8 cellular contexts compared by ENCODE assay signal in genomic region chr11:62400760-62401159, GRCh38. TPM values are rescaled to one million over a fixed set of nuclear protein-coding genes. Genes with fewer than 3 reads are reported as not detected.
DNase-seq lines count a peak whose midpoint lies in the region; ATAC-seq and TF ChIP-seq lines count a peak whose summit lies in the region.

No MANE protein-coding gene starts in this region.

- WGBS in endodermal cell (ENCODE audit: insufficient coverage in 1 of 2, insufficient read length in 1 of 2), 2 experiments, result 94 to 96% methylated on average over 4 to 9 of the region's 9 CpGs

- H3K4me3 ChIP-seq in endodermal cell (ENCODE audit: low read length), result no peak overlapping the region

- no peak for TF ChIP-seq CTCF in endodermal cell (conservative IDR thresholded peaks at IDR 0.05)

- no peak overlapping the region for H3K9ac ChIP-seq in endodermal cell (ENCODE audit: extremely low read depth, low read length, poor library complexity, severe bottlenecking)

- peak overlapping the region; percentile 78 to 83 for H3K4me3 Mint-ChIP-seq in stimulated activated naive CD8-positive, alpha-beta T cell treated with anti-CD3 and anti-CD28 coated beads, Interleukin-15, amount 100 ng/mL, for 72 hours
- H3K4me3 Mint-ChIP-seq in activated T-helper 17 cell treated with anti-CD3 and anti-CD28 coated beads, Interleukin-2, amount 50 U/mL, for 72 hours, result no peak overlapping the region
- no peak overlapping the region for H3K4me3 Mint-ChIP-seq in endodermal cell

- H3K9me3 Mint-ChIP-seq in stimulated activated naive CD8-positive, alpha-beta T cell treated with anti-CD3 and anti-CD28 coated beads, Interleukin-15, amount 100 ng/mL, for 72 hours, result no peaks in the 10 kb centered on the region
- H3K9me3 Mint-ChIP-seq in activated T-helper 17 cell treated with anti-CD3 and anti-CD28 coated beads, Interleukin-2, amount 50 U/mL, for 72 hours, result no peaks in the 10 kb centered on the region
- no peaks in the 10 kb centered on the region for H3K9me3 Mint-ChIP-seq in endodermal cell

- H3K27ac Mint-ChIP-seq in stimulated activated naive CD8-positive, alpha-beta T cell treated with anti-CD3 and anti-CD28 coated beads, Interleukin-15, amount 100 ng/mL, for 72 hours, result peak overlapping the region in 1 of 2 donors; percentile 21
- H3K27ac Mint-ChIP-seq in activated T-helper 17 cell treated with anti-CD3 and anti-CD28 coated beads, Interleukin-2, amount 50 U/mL, for 72 hours, result no peak overlapping the region
- no peak overlapping the region for H3K27ac Mint-ChIP-seq in endodermal cell

- no peak overlapping the region for H3K27ac ChIP-seq in endodermal cell (ENCODE audit: low read depth, low read length)

- no peaks in the 10 kb centered on the region for H3K9me3 ChIP-seq in endodermal cell (ENCODE audit: control insufficient read depth, low read length)

- H3K4me1 Mint-ChIP-seq in stimulated activated naive CD8-positive, alpha-beta T cell treated with anti-CD3 and anti-CD28 coated beads, Interleukin-15, amount 100 ng/mL, for 72 hours, result peaks cover 54% of the 10 kb centered on the region
- peaks cover 11% of the 10 kb centered on the region for H3K4me1 Mint-ChIP-seq in activated T-helper 17 cell treated with anti-CD3 and anti-CD28 coated beads, Interleukin-2, amount 50 U/mL, for 72 hours
- H3K4me1 Mint-ChIP-seq in endodermal cell, result peaks cover 24% of the 10 kb centered on the region

- no peaks in the 10 kb centered on the region for H3K27me3 Mint-ChIP-seq in stimulated activated naive CD8-positive, alpha-beta T cell treated with anti-CD3 and anti-CD28 coated beads, Interleukin-15, amount 100 ng/mL, for 72 hours
- H3K27me3 Mint-ChIP-seq in activated T-helper 17 cell treated with anti-CD3 and anti-CD28 coated beads, Interleukin-2, amount 50 U/mL, for 72 hours, result no peaks in the 10 kb centered on the region
- H3K27me3 Mint-ChIP-seq in endodermal cell (ENCODE audit: insufficient read depth), result no peaks in the 10 kb centered on the region

- H3K36me3 Mint-ChIP-seq in activated T-helper 17 cell treated with anti-CD3 and anti-CD28 coated beads, Interleukin-2, amount 50 U/mL, for 72 hours (ENCODE audit: low read depth), result no peaks in the 10 kb centered on the region
- no peaks in the 10 kb centered on the region for H3K36me3 Mint-ChIP-seq in endodermal cell (ENCODE audit: low read depth)

- peak; percentile 19 for DNase-seq in HCEC 1CT
- DNase-seq in cerebellar cortex (ENCODE audit: low spot score), result peak; percentile 38
- DNase-seq in left kidney (ENCODE audit: low read depth, low spot score), result peak; percentile 88
- no peak for DNase-seq in stimulated activated naive CD8-positive, alpha-beta T cell treated with anti-CD3 and anti-CD28 coated beads, Interleukin-15, amount 100 ng/mL, for 72 hours
- DNase-seq in NCI-H2171 treated with DMSO at 0.1 percent for 48 hours (lab: John Stamatoyannopoulos, UW), result no peak
- DNase-seq in GDM1 (lab: John Stamatoyannopoulos, UW), result no peak
- DNase-seq in endodermal cell, result no peak

- ATAC-seq in stimulated activated naive CD8-positive, alpha-beta T cell treated with anti-CD3 and anti-CD28 coated beads, Interleukin-15, amount 100 ng/mL, for 72 hours, result no peak
- no peak for ATAC-seq in activated T-helper 17 cell treated with anti-CD3 and anti-CD28 coated beads, Interleukin-2, amount 50 U/mL, for 72 hours (replicated peaks)

- H3K27me3 ChIP-seq in endodermal cell (ENCODE audit: control insufficient read depth, insufficient read depth, low read length, poor library complexity, severe bottlenecking), result no peaks in the 10 kb centered on the region

- peaks cover 11% of the 10 kb centered on the region for H3K4me1 ChIP-seq in endodermal cell (ENCODE audit: control insufficient read depth, insufficient read depth, low read length)

- no peaks in the 10 kb centered on the region for H3K36me3 ChIP-seq in endodermal cell (ENCODE audit: control insufficient read depth, insufficient read depth, low read length)

RNA-seq across cellular contexts. Expression of gene SCGB1A1, which starts 18.1 kb away (rescaled TPM):
- not detected for total RNA-seq in activated T-helper 17 cell treated with anti-CD3 and anti-CD28 coated beads, Interleukin-2, amount 50 U/mL, for 72 hours
- not detected for total RNA-seq in endodermal cell
- not detected for polyA plus RNA-seq in endodermal cell (2013, experiment 1 of 2)
- not detected for polyA plus RNA-seq in endodermal cell (2013, experiment 2 of 2)

Comparison
In these comparisons a context has a peak if more than half of its experiments do, and no peak if none do; other contexts are left out.
1. DNase-seq: peak in HCEC 1CT (single experiment), cerebellar cortex (single experiment) and left kidney (single experiment); none in stimulated activated naive CD8-positive, alpha-beta T cell treated with anti-CD3 and anti-CD28 coated beads, Interleukin-15, amount 100 ng/mL, for 72 hours (0 of 2), NCI-H2171 treated with DMSO at 0.1 percent for 48 hours (single experiment), GDM1 (single experiment) and endodermal cell (single experiment).
2. H3K4me3 Mint-ChIP-seq: peak in stimulated activated naive CD8-positive, alpha-beta T cell treated with anti-CD3 and anti-CD28 coated beads, Interleukin-15, amount 100 ng/mL, for 72 hours (2 of 2); none in activated T-helper 17 cell treated with anti-CD3 and anti-CD28 coated beads, Interleukin-2, amount 50 U/mL, for 72 hours (single experiment) and endodermal cell (single experiment).